ENCODE assay signal across 8 cellular contexts in genomic region chr2:3379647-3380534, GRCh38. TPM values are rescaled to one million over a fixed set of nuclear protein-coding genes. Genes with fewer than 3 reads are reported as not detected.
A peak's percentile ranks its signal among the peaks of the same experiment; 100 is the strongest.
DNase-seq lines count a peak whose midpoint lies in the region; ATAC-seq and TF ChIP-seq lines count a peak whose summit lies in the region.

TRAPPC12 (plus strand) TSS chr2:3379694; CDS start chr2:3387624, 7,930 bp downstream.

- H3K9me3 Mint-ChIP-seq in activated CD4-positive, alpha-beta T cell treated with anti-CD3 and anti-CD28 coated beads for 36 hours (ENCODE audit: low read depth) = no peaks in the 10 kb centered on the region

- peak within 1 kb of the TSS; percentile 100 for H3K4me3 ChIP-seq in choroid plexus epithelial cell (ENCODE audit: low read depth, low read length)

- H3K27ac Mint-ChIP-seq in activated CD4-positive, alpha-beta T cell treated with anti-CD3 and anti-CD28 coated beads for 36 hours = peak within 1 kb of the TSS; percentile 96

- peaks cover 26% of the 10 kb centered on the region for H3K36me3 Mint-ChIP-seq in activated CD4-positive, alpha-beta T cell treated with anti-CD3 and anti-CD28 coated beads for 36 hours (ENCODE audit: low read depth)

- H3K27me3 ChIP-seq in layer of hippocampus (ENCODE audit: control insufficient read depth, insufficient read depth, low read length) = no peaks in the 10 kb centered on the region

- TF ChIP-seq CTCF in AG09319 (IDR thresholded peaks at IDR 0.05; ENCODE audit: low read depth, low read length) (peak; percentile 60), choroid plexus epithelial cell (conservative IDR thresholded peaks at IDR 0.05; ENCODE audit: low read depth, low read length) (peak; percentile 63)

- intact Hi-C loops in activated CD4-positive, alpha-beta T cell treated with anti-CD3 and anti-CD28 coated beads for 36 hours (cut with DNase I, micrococcal nuclease) = loop anchor here in 1 of 2 experiments (1.0 to 2.0 kb wide), 2 partner anchors 271 to 733 kb away; no protein-coding TSS in a partner anchor

- ATAC-seq in GM18870 (IDR thresholded peaks at IDR 0.05; ENCODE audit: unreplicated experiment) (peak; percentile 63), HG03135 (IDR thresholded peaks at IDR 0.05; ENCODE audit: unreplicated experiment) (peak; percentile 76)
- peak; percentile 70 for ATAC-seq in activated CD4-positive, alpha-beta T cell treated with anti-CD3 and anti-CD28 coated beads for 36 hours

- CTCF ChIA-PET in activated CD4-positive, alpha-beta T cell treated with anti-CD3 and anti-CD28 coated beads for 36 hours (lab: Charles Lee) = no interaction called here

- DNase-seq in AG09319 (ENCODE audit: extremely low read depth, low read depth) (peak; percentile 40), NCI-H510A treated with DMSO at 0.1 percent for 48 hours (lab: John Stamatoyannopoulos, UW) (peak; percentile 98), choroid plexus epithelial cell (ENCODE audit: low read depth) (peak; percentile 87)
- DNase-seq in activated CD4-positive, alpha-beta T cell treated with anti-CD3 and anti-CD28 coated beads for 36 hours = peak; percentile 95
- peak; percentile 94 for DNase-seq in stimulated activated CD4-positive, alpha-beta T cell treated with anti-CD3 and anti-CD28 coated beads, Interleukin-1b, Interleukin-23, amount 100 ng/mL, for 48 hours

- H3K4me1 Mint-ChIP-seq in activated CD4-positive, alpha-beta T cell treated with anti-CD3 and anti-CD28 coated beads for 36 hours = peaks cover 50% of the 10 kb centered on the region

- no peaks in the 10 kb centered on the region for H3K27me3 Mint-ChIP-seq in activated CD4-positive, alpha-beta T cell treated with anti-CD3 and anti-CD28 coated beads for 36 hours

- peak within 1 kb of the TSS; percentile 98 for H3K4me3 Mint-ChIP-seq in activated CD4-positive, alpha-beta T cell treated with anti-CD3 and anti-CD28 coated beads for 36 hours

- peak within 1 kb of the TSS; percentile 82 for H3K27ac ChIP-seq in layer of hippocampus (ENCODE audit: low read depth, low read length)

- POLR2A ChIA-PET in activated CD4-positive, alpha-beta T cell treated with anti-CD3 and anti-CD28 coated beads for 36 hours (lab: Charles Lee) = no interaction called here

RNA-seq across cellular contexts. Expression of gene TRAPPC12, which starts in this region (rescaled TPM):
- 10 to 100 TPM; 60.0 to 73.1 TPM for total RNA-seq in activated CD4-positive, alpha-beta T cell treated with anti-CD3 and anti-CD28 coated beads for 36 hours

Comparison
In these comparisons a context has a peak if more than half of its experiments do, and no peak if none do; other contexts are left out.
1. Peak in every context shown above with its lines: DNase-seq, ATAC-seq, H3K4me3 ChIP-seq and H3K27ac ChIP-seq.
2. DNase-seq: peak in every context shown above with its lines; median percentile 98 in NCI-H510A treated with DMSO at 0.1 percent for 48 hours; 95 in activated CD4-positive, alpha-beta T cell treated with anti-CD3 and anti-CD28 coated beads for 36 hours; 94 in stimulated activated CD4-positive, alpha-beta T cell treated with anti-CD3 and anti-CD28 coated beads, Interleukin-1b, Interleukin-23, amount 100 ng/mL, for 48 hours; 87 in choroid plexus epithelial cell; 40 in AG09319.